In the genomic region with DNA sequence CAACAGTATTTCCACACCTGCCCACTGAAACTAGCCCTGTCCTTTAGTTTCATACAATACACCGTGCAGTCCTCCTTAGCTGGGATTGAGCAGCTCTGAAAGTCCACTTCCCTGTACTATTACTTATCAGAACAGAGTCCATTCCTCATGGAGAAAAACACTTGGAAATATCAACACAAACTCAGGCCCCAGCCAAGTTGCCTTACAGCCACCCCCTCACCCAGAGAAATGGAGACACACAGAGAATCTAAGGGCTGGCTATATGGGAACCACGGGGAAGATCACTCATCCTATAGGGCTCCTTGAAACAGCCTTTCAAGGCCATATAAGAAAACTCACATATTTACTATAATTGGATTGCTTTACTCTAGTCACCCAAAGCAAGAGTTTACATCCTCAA, we compare ENCODE assay signal across 11 cellular contexts. TPM values are rescaled to one million over a fixed set of nuclear protein-coding genes. Genes with fewer than 3 reads are reported as not detected.
DNase-seq lines count a peak whose midpoint lies in the region; ATAC-seq and TF ChIP-seq lines count a peak whose summit lies in the region.
"Had no signal": no experiment of that assay in that cellular context is flagged by ENCODE, and none has a peak within 500 bp of the region (broad histone marks: within the 10 kb centered on the region; RNA-seq: fewer than 3 reads in every experiment).

No MANE protein-coding gene starts in this region.

- no peak for ATAC-seq in HG02973 (IDR thresholded peaks at IDR 0.05; ENCODE audit: unreplicated experiment)
- ATAC-seq: activated CD4-positive, CD25-positive, alpha-beta regulatory T cell treated with anti-CD3 and anti-CD28 coated beads, Interleukin-2, amount 50 U/mL, for 24 hours had no signal

- H3K4me1 Mint-ChIP-seq in dendritic cell treated with granulocyte-macrophage colony-stimulating factor and Interleukin-4, amounts not matched to agents 40 ng/mL and 50 ng/mL, for 4 days (ENCODE audit: low read depth): peaks cover 73% of the 10 kb centered on the region

- H3K27ac ChIP-seq in muscle layer of colon (ENCODE audit: low read depth, low read length): peak overlapping the region; percentile 98
- H3K27ac ChIP-seq in tibial nerve: peak overlapping the region; percentile 89 to 99 (median 96)

- H3K27me3 ChIP-seq in muscle layer of colon (ENCODE audit: control insufficient read depth in 1 of 2, insufficient read depth in 2 of 2, low read length in 2 of 2): no peaks in the 10 kb centered on the region
- H3K27me3 ChIP-seq in tibial nerve: no peaks in the 10 kb centered on the region

- H3K9me3 Mint-ChIP-seq in dendritic cell treated with granulocyte-macrophage colony-stimulating factor and Interleukin-4, amounts not matched to agents 40 ng/mL and 50 ng/mL, for 4 days: no peaks in the 10 kb centered on the region

- peak overlapping the region; percentile 87 for H3K9ac ChIP-seq in muscle layer of colon (ENCODE audit: low read length)

- peak overlapping the region; percentile 83 for H3K27ac Mint-ChIP-seq in dendritic cell treated with granulocyte-macrophage colony-stimulating factor and Interleukin-4, amounts not matched to agents 40 ng/mL and 50 ng/mL, for 4 days

- no peaks in the 10 kb centered on the region for H3K27me3 Mint-ChIP-seq in dendritic cell treated with granulocyte-macrophage colony-stimulating factor and Interleukin-4, amounts not matched to agents 40 ng/mL and 50 ng/mL, for 4 days

- H3K36me3 ChIP-seq in muscle layer of colon (ENCODE audit: insufficient read depth, low read length) (no peaks in the 10 kb centered on the region), tibial nerve (no peaks in the 10 kb centered on the region)

- in situ Hi-C loops in ACHN (cut with HindIII; ENCODE audit: low pct_ligation_motif_present, low pct_unique_long_range_greater_than_20kb, low sequenced_read_pairs): no loop called here

- no peak for TF ChIP-seq POLR2A in tibial nerve (IDR thresholded peaks at IDR 0.05)

- H3K36me3 Mint-ChIP-seq in dendritic cell treated with granulocyte-macrophage colony-stimulating factor and Interleukin-4, amounts not matched to agents 40 ng/mL and 50 ng/mL, for 4 days (ENCODE audit: low read depth): peaks cover 5% of the 10 kb centered on the region

- H3K4me3 Mint-ChIP-seq in dendritic cell treated with granulocyte-macrophage colony-stimulating factor and Interleukin-4, amounts not matched to agents 40 ng/mL and 50 ng/mL, for 4 days: peak overlapping the region; percentile 49

- peak; percentile 14 for DNase-seq in DMS 273 (lab: John Stamatoyannopoulos, UW; ENCODE audit: unreplicated experiment)
- no peak for DNase-seq in DMS 273 treated with DMSO at 0.1 percent for 48 hours (lab: John Stamatoyannopoulos, UW)
- DNase-seq in tibial nerve (ENCODE audit: low spot score in 2 of 2): no peak
- DNase-seq in activated gamma-delta T cell treated with Interleukin-2 at 50 U/mL for 16 hours: no peak
- no peak for DNase-seq in ACHN
- DNase-seq: effector CD4-positive, alpha-beta T cell; NCI-H2107 had no signal

- intact Hi-C loops in dendritic cell treated with granulocyte-macrophage colony-stimulating factor and Interleukin-4, amounts not matched to agents 40 ng/mL and 50 ng/mL, for 4 days (cut with micrococcal nuclease): loop anchor here (2.0 kb wide), 1 partner anchor 13 kb away; no protein-coding TSS in a partner anchor

- TF ChIP-seq CTCF in tibial nerve (IDR thresholded peaks at IDR 0.05): no peak

- peak overlapping the region in 1 of 2 donors; percentile 71 for H3K4me3 ChIP-seq in muscle layer of colon (ENCODE audit: low read depth in 1 of 2, low read length in 2 of 2)
- H3K4me3 ChIP-seq in tibial nerve: peak overlapping the region in 3 of 4 donors; percentile 46 to 84 (median 73)

- no peaks in the 10 kb centered on the region for H3K9me3 ChIP-seq in muscle layer of colon (ENCODE audit: low read length)
- H3K9me3 ChIP-seq in tibial nerve: no peaks in the 10 kb centered on the region

- peaks cover 64% of the 10 kb centered on the region for H3K4me1 ChIP-seq in muscle layer of colon (ENCODE audit: insufficient read depth, low read length)
- peaks cover 0 to 73% (median 67%) of the 10 kb centered on the region in 4 donors for H3K4me1 ChIP-seq in tibial nerve

- TF ChIP-seq EP300 in tibial nerve (IDR thresholded peaks at IDR 0.05): no peak

- 35 to 54% methylated on average over 2 of the region's 2 CpGs for WGBS in tibial nerve, 2 donors

RNA-seq across cellular contexts. Expression of gene SCARB2, which starts 1.9 kb away (rescaled TPM):
- 100 to 1,000 TPM; 126 to 219 (median 143) TPM for total RNA-seq in tibial nerve

RNA-seq across cellular contexts. Expression of gene FAM47E, which starts 39.8 kb away (rescaled TPM):
- total RNA-seq in tibial nerve: 1 to 10 TPM in 3 of 4 donors, under 1 TPM in 1; 0.30 to 4.6 (median 1.5) TPM
